ENCODE assay signal across 1 cellular context in the genomic region with DNA sequence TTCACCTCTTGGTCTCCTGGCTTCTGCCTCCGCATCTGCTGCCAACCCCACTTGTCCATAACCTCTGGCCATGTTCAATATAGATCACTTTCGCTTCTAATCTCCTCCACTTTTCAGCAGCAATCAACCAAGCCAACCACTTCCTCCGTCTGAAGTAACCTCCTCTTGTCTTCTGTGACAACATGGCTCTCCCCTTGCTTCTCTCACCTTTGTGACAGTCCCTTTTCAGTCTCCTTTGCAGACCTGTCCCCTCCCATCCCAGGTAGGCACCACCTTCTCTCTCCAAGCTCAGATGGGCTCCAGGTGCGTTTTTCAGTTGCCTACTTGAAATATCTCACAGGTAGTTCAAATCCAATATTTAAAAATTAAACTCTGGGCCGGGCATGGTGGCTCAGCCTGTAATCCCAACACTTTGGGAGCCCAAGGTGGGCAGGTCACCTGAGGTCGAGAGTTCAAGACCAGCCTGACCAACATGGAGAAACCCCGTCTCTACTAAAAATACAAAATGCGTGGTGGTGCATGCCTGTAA.
TF ChIP-seq lines count a peak whose summit lies in the region.

No MANE protein-coding gene starts in this region.

TF ChIP-seq in liver, 16 proteins besides CTCF, POLR2A, EP300 and RAD21 (continued from another document):
- TF ChIP-seq, protein P1, sequence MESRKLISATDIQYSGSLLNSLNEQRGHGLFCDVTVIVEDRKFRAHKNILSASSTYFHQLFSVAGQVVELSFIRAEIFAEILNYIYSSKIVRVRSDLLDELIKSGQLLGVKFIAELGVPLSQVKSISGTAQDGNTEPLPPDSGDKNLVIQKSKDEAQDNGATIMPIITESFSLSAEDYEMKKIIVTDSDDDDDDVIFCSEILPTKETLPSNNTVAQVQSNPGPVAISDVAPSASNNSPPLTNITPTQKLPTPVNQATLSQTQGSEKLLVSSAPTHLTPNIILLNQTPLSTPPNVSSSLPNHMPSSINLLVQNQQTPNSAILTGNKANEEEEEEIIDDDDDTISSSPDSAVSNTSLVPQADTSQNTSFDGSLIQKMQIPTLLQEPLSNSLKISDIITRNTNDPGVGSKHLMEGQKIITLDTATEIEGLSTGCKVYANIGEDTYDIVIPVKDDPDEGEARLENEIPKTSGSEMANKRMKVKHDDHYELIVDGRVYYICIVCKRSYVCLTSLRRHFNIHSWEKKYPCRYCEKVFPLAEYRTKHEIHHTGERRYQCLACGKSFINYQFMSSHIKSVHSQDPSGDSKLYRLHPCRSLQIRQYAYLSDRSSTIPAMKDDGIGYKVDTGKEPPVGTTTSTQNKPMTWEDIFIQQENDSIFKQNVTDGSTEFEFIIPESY (IDR thresholded peaks at IDR 0.05), result no peak
- TF ChIP-seq ATF3 (IDR thresholded peaks at IDR 0.05), result no peak
- TF ChIP-seq TAF1 (conservative IDR thresholded peaks at IDR 0.05), result no peak
- no peak for TF ChIP-seq GABPA (IDR thresholded peaks at IDR 0.05 in 1 of 2, conservative IDR thresholded peaks at IDR 0.05 in 1 of 2)
- TF ChIP-seq RXRA (IDR thresholded peaks at IDR 0.05), result no peak
- TF ChIP-seq SP1 (IDR thresholded peaks at IDR 0.05), result no peak
- no peak for TF ChIP-seq JUND (IDR thresholded peaks at IDR 0.05)
- TF ChIP-seq EGR1 (IDR thresholded peaks at IDR 0.05; ENCODE audit: low read depth in 2 of 2), result no peak
